1 cellular context compared by ENCODE assay signal in genomic region chr7:135713836-135714470, GRCh38.
TF ChIP-seq lines count a peak whose summit lies in the region.

No MANE protein-coding gene starts in this region.

TF ChIP-seq in A549, 52 proteins besides CTCF, POLR2A, EP300 and RAD21:
- TF ChIP-seq USF2 (IDR thresholded peaks at IDR 0.05) (no peak), MAFK (IDR thresholded peaks at IDR 0.05; ENCODE audit: partially characterized antibody) (no peak), PHF8 (IDR thresholded peaks at IDR 0.05; ENCODE audit: borderline replicate concordance, low read depth) (no peak), ATOH8 (CRISPR knock-in tag; IDR thresholded peaks at IDR 0.05; ENCODE audit: low read depth) (no peak), BHLHE40 (IDR thresholded peaks at IDR 0.05; ENCODE audit: low read depth, low read length) (no peak), KDM1A (IDR thresholded peaks at IDR 0.05; ENCODE audit: low read depth) (no peak), POLR2AphosphoS2 (conservative IDR thresholded peaks at IDR 0.05; ENCODE audit: low read length) (no peak), REST (IDR thresholded peaks at IDR 0.05) (no peak)
